Comparison of ENCODE assay signal across 8 cellular contexts in the genomic region with DNA sequence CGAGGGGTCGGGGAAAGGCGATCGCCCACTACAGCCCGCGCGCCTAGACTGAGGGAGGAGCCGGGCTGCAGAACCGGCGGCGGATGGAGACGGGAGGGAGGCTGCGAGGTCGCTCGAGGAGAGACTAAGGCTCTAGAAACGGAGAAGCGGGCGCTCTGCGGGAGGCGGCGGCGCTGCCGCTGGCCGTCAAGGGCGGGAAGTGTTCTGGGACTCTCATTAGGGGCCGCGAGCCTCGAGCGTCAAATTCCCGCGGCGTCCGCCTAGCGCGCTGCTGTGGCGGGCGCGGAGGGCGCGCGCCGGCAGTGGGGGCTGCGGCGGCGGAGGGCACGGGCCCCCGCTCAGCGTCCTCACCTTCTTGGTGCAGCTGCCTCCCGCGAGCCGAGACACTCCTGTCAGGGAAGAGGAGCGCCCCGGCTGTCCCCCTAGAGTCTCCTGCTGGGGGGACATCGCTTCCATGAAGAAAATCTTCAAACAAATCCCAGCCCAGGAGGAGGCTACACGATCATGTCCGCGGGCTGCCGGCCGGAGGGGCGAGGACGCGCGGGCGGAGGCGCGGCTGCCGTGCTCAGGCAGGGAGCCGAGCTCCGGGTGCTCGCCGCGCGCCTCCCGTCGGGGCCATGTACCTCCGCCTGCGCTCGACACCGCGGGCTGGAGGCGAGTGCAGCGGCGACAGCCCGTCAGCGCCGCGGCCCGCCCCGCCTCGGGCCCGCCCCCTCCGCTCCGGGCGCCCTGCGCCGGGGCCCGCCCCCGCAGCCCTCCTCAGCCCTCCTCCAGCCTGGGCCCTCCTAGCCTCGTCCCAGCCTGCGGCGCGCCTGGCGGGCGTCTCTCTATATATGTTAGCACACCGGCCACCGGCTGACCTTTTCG. TPM values are rescaled to one million over a fixed set of nuclear protein-coding genes. Genes with fewer than 3 reads are reported as not detected.
DNase-seq lines count a peak whose midpoint lies in the region; ATAC-seq, FAIRE-seq and TF ChIP-seq lines count a peak whose summit lies in the region.

A gene with protein sequence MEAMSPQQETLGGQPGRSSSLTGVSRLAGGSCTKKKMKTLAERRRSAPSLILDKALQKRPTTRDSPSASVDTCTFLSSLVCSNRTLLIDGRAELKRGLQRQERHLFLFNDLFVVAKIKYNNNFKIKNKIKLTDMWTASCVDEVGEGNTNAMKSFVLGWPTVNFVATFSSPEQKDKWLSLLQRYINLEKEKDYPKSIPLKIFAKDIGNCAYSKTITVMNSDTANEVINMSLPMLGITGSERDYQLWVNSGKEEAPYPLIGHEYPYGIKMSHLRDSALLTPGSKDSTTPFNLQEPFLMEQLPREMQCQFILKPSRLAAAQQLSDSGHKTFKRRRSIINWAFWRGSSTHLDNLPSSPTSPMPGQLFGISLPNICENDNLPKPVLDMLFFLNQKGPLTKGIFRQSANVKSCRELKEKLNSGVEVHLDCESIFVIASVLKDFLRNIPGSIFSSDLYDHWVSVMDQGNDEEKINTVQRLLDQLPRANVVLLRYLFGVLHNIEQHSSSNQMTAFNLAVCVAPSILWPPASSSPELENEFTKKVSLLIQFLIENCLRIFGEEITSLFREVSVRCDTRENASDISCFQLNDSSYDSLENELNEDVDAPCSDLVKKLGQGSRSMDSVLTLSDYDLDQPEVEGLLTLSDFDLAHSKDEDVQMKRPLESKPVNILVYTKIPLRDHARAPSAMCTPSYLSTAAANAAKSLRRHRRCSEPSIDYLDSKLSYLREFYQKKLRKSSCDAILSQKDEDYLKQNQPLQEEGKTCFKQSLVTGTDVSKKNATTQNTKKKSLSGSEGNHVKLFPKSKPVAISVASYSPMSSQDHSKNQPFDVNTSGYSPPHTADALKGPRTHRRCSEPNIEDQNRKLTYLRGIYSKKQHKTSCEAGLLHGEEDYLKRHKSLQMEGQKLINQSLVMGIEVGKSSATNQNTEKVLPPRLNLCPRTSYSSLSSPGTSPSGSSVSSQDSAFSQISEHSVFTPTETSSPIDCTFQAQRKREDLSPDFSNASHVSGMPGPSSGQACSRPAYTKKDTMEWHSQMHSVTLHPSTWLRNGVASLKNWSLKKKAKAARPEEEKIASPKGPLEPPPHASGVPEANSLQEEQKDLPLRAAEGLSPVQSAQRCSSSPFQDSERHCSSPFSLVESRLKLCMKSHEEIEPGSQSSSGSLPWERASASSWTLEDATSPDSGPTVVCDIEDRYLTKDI (minus strand): TSS at position 662 of the 867 bp plus-strand sequence. CDS start 206 bp downstream, at position 456.

- TF ChIP-seq POLR2A in transverse colon (IDR thresholded peaks at IDR 0.05), result no peak

- H3K27me3 Mint-ChIP-seq in activated T-cell treated with anti-CD3 and anti-CD28 coated beads, Interleukin-2, amount 50 U/mL, for 4 hours (ENCODE audit: low read depth), result peaks cover 62% of the 10 kb centered on the region
- H3K27me3 Mint-ChIP-seq in nephron (ENCODE audit: low read depth), result peaks cover 57% of the 10 kb centered on the region

- peak within 1 kb of the TSS; percentile 74 to 84 (median 82) for H3K27ac ChIP-seq in transverse colon

- intact Hi-C loops in transverse colon (cut with DNase I; ENCODE audit: low total_unique reads), result no loop called here

- peak within 1 kb of the TSS; percentile 30 to 42 (median 40) for H3K27ac Mint-ChIP-seq in nephron

- DNase-seq in AML-193 (lab: John Stamatoyannopoulos, UW), result peak; percentile 17 to 22
- DNase-seq in NCI-H524 (lab: John Stamatoyannopoulos, UW), result peak; percentile 32 to 64
- DNase-seq in activated T-cell treated with anti-CD3 and anti-CD28 coated beads, Interleukin-2, amount 50 U/mL, for 4 hours, result peak; percentile 13
- peak; percentile 78 to 81 for DNase-seq in frontal cortex (ENCODE audit: low spot score in 2 of 2)
- DNase-seq in transverse colon, result peak; percentile 77

- no peaks in the 10 kb centered on the region for H3K9me3 Mint-ChIP-seq in activated T-cell treated with anti-CD3 and anti-CD28 coated beads, Interleukin-2, amount 50 U/mL, for 4 hours
- no peaks in the 10 kb centered on the region for H3K9me3 Mint-ChIP-seq in nephron

- H3K4me3 ChIP-seq in transverse colon, result peak within 1 kb of the TSS; percentile 39 to 69 (median 53)

- TF ChIP-seq EP300 in transverse colon (IDR thresholded peaks at IDR 0.05; ENCODE audit: low read depth), result no peak

- no peaks in the 10 kb centered on the region for H3K9me3 ChIP-seq in transverse colon

- no peak for FAIRE-seq in frontal cortex (lab: Jason Lieb, UNC)

- in situ Hi-C loops in transverse colon (cut with MboI; ENCODE audit: low pct_ligation_motif_present in 1 of 4, low pct_unique_long_range_greater_than_20kb in 1 of 4, low sequenced_read_pairs in 3 of 4), result no loop called here

- H3K4me3 Mint-ChIP-seq in activated T-cell treated with anti-CD3 and anti-CD28 coated beads, Interleukin-2, amount 50 U/mL, for 4 hours, result peak within 1 kb of the TSS; percentile 62
- peak within 1 kb of the TSS; percentile 85 to 87 (median 85) for H3K4me3 Mint-ChIP-seq in nephron

- no peaks in the 10 kb centered on the region for H3K36me3 Mint-ChIP-seq in activated T-cell treated with anti-CD3 and anti-CD28 coated beads, Interleukin-2, amount 50 U/mL, for 4 hours (ENCODE audit: insufficient read depth)
- H3K36me3 Mint-ChIP-seq in nephron (ENCODE audit: low read depth), result peaks cover 4% of the 10 kb centered on the region

- peak in 1 of 3 experiments; percentile 36 for TF ChIP-seq CTCF in nephron (IDR thresholded peaks at IDR 0.05; ENCODE audit: unreplicated experiment in 3 of 3)
- no peak for TF ChIP-seq CTCF in transverse colon (IDR thresholded peaks at IDR 0.05)

- no peaks in the 10 kb centered on the region for H3K36me3 ChIP-seq in transverse colon

- H3K4me1 ChIP-seq in transverse colon, result peaks cover 0 to 31% (median 19%) of the 10 kb centered on the region in 4 donors

- H3K4me1 Mint-ChIP-seq in activated T-cell treated with anti-CD3 and anti-CD28 coated beads, Interleukin-2, amount 50 U/mL, for 4 hours (ENCODE audit: low read depth), result peaks cover 13% of the 10 kb centered on the region
- H3K4me1 Mint-ChIP-seq in nephron, result peaks cover 24% of the 10 kb centered on the region

- peaks cover 62% of the 10 kb centered on the region for H3K27me3 ChIP-seq in transverse colon

- 1% methylated on average over 88 of the region's 107 CpGs; no CpG with 5 or more reads in 1 of the 2 donors for WGBS in transverse colon (ENCODE audit: low coverage in 1 of 2), 2 donors

- ATAC-seq in GM19025 (IDR thresholded peaks at IDR 0.05; ENCODE audit: low read depth, unreplicated experiment), result peak; percentile 77
- peak; percentile 81 for ATAC-seq in HG03135 (IDR thresholded peaks at IDR 0.05; ENCODE audit: unreplicated experiment)
- peak; percentile 84 to 88 for ATAC-seq in activated T-cell treated with anti-CD3 and anti-CD28 coated beads, Interleukin-2, amount 50 U/mL, for 4 hours

RNA-seq across cellular contexts. Expression of the gene that starts here (rescaled TPM):
- total RNA-seq in activated T-cell treated with anti-CD3 and anti-CD28 coated beads, Interleukin-2, amount 50 U/mL, for 4 hours, result under 1 TPM in 2 of 3 donors, not detected in 1; 0.03 to 0.08 TPM
- 47.3 TPM for total RNA-seq in frontal cortex
- total RNA-seq in transverse colon, result 1 to 10 TPM; 2.5 to 4.9 (median 3.1) TPM

Comparison
In these comparisons a context has a peak if more than half of its experiments do, and no peak if none do; other contexts are left out.
1. Peak in every context shown above with its lines: DNase-seq, ATAC-seq, H3K4me3 ChIP-seq and H3K27ac ChIP-seq.
2. Peak in DNase-seq and ATAC-seq in activated T-cell treated with anti-CD3 and anti-CD28 coated beads, Interleukin-2, amount 50 U/mL, for 4 hours; RNA of the gene not detected or under 1 TPM.
3. DNase-seq: peak in every context shown above with its lines; median percentile 80 in frontal cortex; 77 in transverse colon; 48 in NCI-H524; 20 in AML-193; 13 in activated T-cell treated with anti-CD3 and anti-CD28 coated beads, Interleukin-2, amount 50 U/mL, for 4 hours.